In genomic region chr15:39584662-39585393, GRCh38 we compare ENCODE assay signal across 11 cellular contexts. TPM values are rescaled to one million over a fixed set of nuclear protein-coding genes. Genes with fewer than 3 reads are reported as not detected.
A peak's percentile ranks its signal among the peaks of the same experiment; 100 is the strongest.
DNase-seq lines count a peak whose midpoint lies in the region; ATAC-seq and TF ChIP-seq lines count a peak whose summit lies in the region.
"Had no signal": no experiment of that assay in that cellular context is flagged by ENCODE, and none has a peak within 500 bp of the region (broad histone marks: within the 10 kb centered on the region; RNA-seq: fewer than 3 reads in every experiment).

No MANE protein-coding gene starts in this region.

- peak overlapping the region; percentile 51 for H3K27ac Mint-ChIP-seq in T-helper 17 cell

- H3K36me3 Mint-ChIP-seq in T-helper 17 cell (ENCODE audit: low read depth), result peaks cover 6% of the 10 kb centered on the region

- H3K4me2 ChIP-seq in osteoblast (ENCODE audit: insufficient read depth, low read length) (peak overlapping the region; percentile 89), MM.1S (ENCODE audit: low read depth, low read length) (no peak overlapping the region)

- peak overlapping the region; percentile 84 for H3K4me3 ChIP-seq in osteoblast (ENCODE audit: insufficient read depth, low read length)
- no peak overlapping the region for H3K4me3 ChIP-seq in MM.1S (ENCODE audit: low read length)

- no peaks in the 10 kb centered on the region for H3F3A ChIP-seq in MM.1S (ENCODE audit: insufficient read depth, low read length)

- H3K27ac ChIP-seq in osteoblast (ENCODE audit: low read depth, low read length) (peak overlapping the region; percentile 92), MM.1S (ENCODE audit: low read length) (no peak overlapping the region)

- no peaks in the 10 kb centered on the region for H3K9me2 ChIP-seq in MM.1S (replicated peaks; ENCODE audit: insufficient read depth, low read length)

- TF ChIP-seq CTCF in AG09319 (IDR thresholded peaks at IDR 0.05; ENCODE audit: low read depth, low read length) (no peak), osteoblast (IDR thresholded peaks at IDR 0.05; ENCODE audit: extremely low read depth, low read depth, low read length) (no peak), MM.1S (IDR thresholded peaks at IDR 0.05; ENCODE audit: low read length) (no peak)

- H3K9me3 ChIP-seq in T-helper 17 cell (ENCODE audit: control insufficient read depth, low read length, poor library complexity, severe bottlenecking) (no peaks in the 10 kb centered on the region), osteoblast (ENCODE audit: low read depth, low read length) (no peaks in the 10 kb centered on the region), MM.1S (replicated peaks; ENCODE audit: insufficient read depth, low read length) (no peaks in the 10 kb centered on the region)
- H3K9me3 ChIP-seq: BE2C had no signal

- H3K9ac ChIP-seq in MM.1S (ENCODE audit: low read length), result no peak overlapping the region

- peaks cover 32% of the 10 kb centered on the region for H3K79me2 ChIP-seq in osteoblast (ENCODE audit: insufficient read depth, low read length)
- H3K79me2 ChIP-seq in MM.1S (ENCODE audit: low read length), result no peaks in the 10 kb centered on the region

- no peak for ATAC-seq in T-helper 17 cell

- H3K4me1 ChIP-seq in osteoblast (ENCODE audit: insufficient read depth, low read length) (peaks cover 12% of the 10 kb centered on the region), MM.1S (ENCODE audit: low read length) (no peaks in the 10 kb centered on the region)

- H3K27me3 ChIP-seq in osteoblast (ENCODE audit: insufficient read depth, low read length), result no peaks in the 10 kb centered on the region
- peaks cover 8% of the 10 kb centered on the region; the same call in 1 of the 2 replicates for H3K27me3 ChIP-seq in MM.1S (replicated peaks; ENCODE audit: insufficient read depth, low read length)

- H4K20me1 ChIP-seq in osteoblast (ENCODE audit: insufficient read depth, low read length) (peaks cover 84% of the 10 kb centered on the region), MM.1S (ENCODE audit: insufficient read depth, low read length) (no peaks in the 10 kb centered on the region)

- H3K4me1 Mint-ChIP-seq in T-helper 17 cell, result peaks cover 23% of the 10 kb centered on the region

- no peak overlapping the region for H3K4me3 Mint-ChIP-seq in T-helper 17 cell

- H3K36me3 ChIP-seq in osteoblast (ENCODE audit: insufficient read depth, low read length) (peaks cover 83% of the 10 kb centered on the region), MM.1S (replicated peaks; ENCODE audit: insufficient read depth, low read length) (no peaks in the 10 kb centered on the region)
- H3K36me3 ChIP-seq: BE2C had no signal

- DNase-seq in AG09319 (ENCODE audit: extremely low read depth, low read depth) (peak; percentile 19), T-helper 17 cell (no peak), fibroblast of peridontal ligament (ENCODE audit: extremely low read depth) (peak; percentile 57), osteoblast (ENCODE audit: insufficient read length, low spot score, missing footprints) (peak; percentile 37), HT-29 (ENCODE audit: low spot score) (no peak), MM.1S (no peak)
- DNase-seq in activated CD4-positive, alpha-beta T cell treated with anti-CD3 and anti-CD28 coated beads, Interleukin-2, amount 50 U/mL, for 4 hours, result no peak
- DNase-seq in activated CD8-positive, alpha-beta memory T cell treated with anti-CD3 and anti-CD28 coated beads, Interleukin-2, amount 50 U/mL, for 4 hours, result no peak
- DNase-seq: activated CD4-positive, alpha-beta T cell treated with anti-CD3 and anti-CD28 coated beads for 1 hour; SW 1271 had no signal

- H2AFZ ChIP-seq in osteoblast (ENCODE audit: low read length) (no peak overlapping the region), MM.1S (ENCODE audit: low read length) (no peak overlapping the region)

- H3K27me3 Mint-ChIP-seq in T-helper 17 cell, result peaks cover 9% of the 10 kb centered on the region

RNA-seq across cellular contexts. Expression of gene THBS1, which starts 3.9 kb away (rescaled TPM):
- total RNA-seq in T-helper 17 cell (10 to 100 TPM; 13.0 to 99.9 TPM), osteoblast (6,477 and 8,941 TPM in 2 replicates)
- 5.6 and 12.5 TPM in 2 replicates for total RNA-seq in HT-29 (2014; rRNA removed; shearing (Covaris generic))

Comparison
In these comparisons a context has a peak if more than half of its experiments do, and no peak if none do; other contexts are left out.
1. DNase-seq: peak in AG09319 (single experiment), fibroblast of peridontal ligament (single experiment) and osteoblast (single experiment); none in T-helper 17 cell (0 of 3), HT-29 (single experiment), MM.1S (single experiment), activated CD4-positive, alpha-beta T cell treated with anti-CD3 and anti-CD28 coated beads, Interleukin-2, amount 50 U/mL, for 4 hours (0 of 2) and activated CD8-positive, alpha-beta memory T cell treated with anti-CD3 and anti-CD28 coated beads, Interleukin-2, amount 50 U/mL, for 4 hours (single experiment).
2. RNA of gene THBS1, which starts 3.9 kb away (total RNA-seq): 6,477 to 8,941 TPM in osteoblast; 13.0 to 99.9 TPM in T-helper 17 cell and 5.6 to 12.5 TPM in HT-29; every median in the first group is over 10 times any median in the second.